Comparison of ENCODE assay signal across 16 cellular contexts in the genomic region with DNA sequence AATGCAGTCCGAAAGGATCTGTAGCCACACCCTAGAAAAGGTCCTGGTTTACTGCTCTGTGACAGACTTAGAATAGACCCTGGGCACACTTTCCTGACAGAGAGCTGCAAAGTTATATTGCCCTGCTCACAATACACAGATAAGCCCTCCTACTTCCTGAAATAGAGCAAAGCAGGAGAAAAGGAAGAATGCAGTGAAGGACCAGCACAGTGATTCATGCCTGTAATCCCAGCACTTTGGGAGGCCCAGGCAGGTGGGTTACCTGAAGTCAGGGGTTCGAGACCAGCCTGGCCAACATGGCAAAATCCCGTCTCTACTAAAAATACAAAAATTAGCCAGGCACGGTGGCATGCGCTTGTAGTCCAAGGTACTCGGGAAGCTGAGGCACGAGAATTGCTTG. TPM values are rescaled to one million over a fixed set of nuclear protein-coding genes. Genes with fewer than 3 reads are reported as not detected.
DNase-seq lines count a peak whose midpoint lies in the region; ATAC-seq and TF ChIP-seq lines count a peak whose summit lies in the region.
"Had no signal": no experiment of that assay in that cellular context is flagged by ENCODE, and none has a peak within 500 bp of the region (broad histone marks: within the 10 kb centered on the region; RNA-seq: fewer than 3 reads in every experiment).

No MANE protein-coding gene starts in this region.

- POLR2A ChIA-PET in MCF 10A (lab: Yijun Ruan, JAX): interaction anchor here (1.0 to 13.7 kb wide), 7 partner anchors 10 to 32 kb away, joined by 3 to 429 read pairs (median 72); partner anchors contain the start of genes DDB1, TKFC and TMEM216

- no peaks in the 10 kb centered on the region for H3K27me3 Mint-ChIP-seq in activated naive CD8-positive, alpha-beta T cell treated with anti-CD3 and anti-CD28 coated beads, Interleukin-2, amount 50 U/mL, for 24 hours
- H3K27me3 Mint-ChIP-seq in MCF 10A (ENCODE audit: insufficient read depth, unreplicated experiment): no peaks in the 10 kb centered on the region
- H3K27me3 Mint-ChIP-seq: activated naive CD4-positive, alpha-beta T cell treated with anti-CD3 and anti-CD28 coated beads, Interleukin-2, amount 50 U/mL, for 24 hours had no signal

- H3K9ac ChIP-seq in parathyroid adenoma: no peak overlapping the region

- H3K36me3 ChIP-seq in GM06990 (ENCODE audit: control insufficient read depth, insufficient read depth, low read length) (peaks cover 4% of the 10 kb centered on the region), parathyroid adenoma (ENCODE audit: control insufficient read depth, insufficient read depth, low read length) (no peaks in the 10 kb centered on the region)
- H3K36me3 ChIP-seq: ovary had no signal

- H3K4me2 ChIP-seq in parathyroid adenoma (ENCODE audit: low read length): peak overlapping the region; percentile 4

- H3K79me2 ChIP-seq in parathyroid adenoma: no peaks in the 10 kb centered on the region

- intact Hi-C loops in MCF 10A (cut with micrococcal nuclease): no loop called here

- ATAC-seq in activated naive CD8-positive, alpha-beta T cell treated with anti-CD3 and anti-CD28 coated beads, Interleukin-2, amount 50 U/mL, for 24 hours: no peak
- ATAC-seq in omental fat pad (ENCODE audit: low FRiP score): no peak
- ATAC-seq: gastroesophageal sphincter, HCT116, left cardiac atrium had no signal

- H3K4me1 Mint-ChIP-seq in activated naive CD8-positive, alpha-beta T cell treated with anti-CD3 and anti-CD28 coated beads, Interleukin-2, amount 50 U/mL, for 24 hours: peaks cover 53% of the 10 kb centered on the region
- H3K4me1 Mint-ChIP-seq in MCF 10A (ENCODE audit: insufficient read depth, unreplicated experiment): peaks cover 19% of the 10 kb centered on the region

- no peaks in the 10 kb centered on the region for H3K4me1 ChIP-seq in parathyroid adenoma

- H3K4me3 ChIP-seq in GM06990 (replicated peaks; ENCODE audit: low read depth, low read length) (peak overlapping the region; percentile 77), parathyroid adenoma (ENCODE audit: low read depth, low read length) (no peak overlapping the region)
- H3K4me3 ChIP-seq: gastroesophageal sphincter, ovary had no signal

- CTCF ChIA-PET in MCF 10A (lab: Yijun Ruan, JAX): interaction anchor here (0.6 to 22.4 kb wide), 6 partner anchors 15 to 654 kb away, joined by 3 to 294 read pairs (median 4); partner anchors contain the start of genes DDB1 and TKFC

- H3K9me3 ChIP-seq in parathyroid adenoma (ENCODE audit: control insufficient read depth, low read length): no peaks in the 10 kb centered on the region
- H3K9me3 ChIP-seq: gastroesophageal sphincter, ovary had no signal

- peak overlapping the region; percentile 49 for H3K27ac Mint-ChIP-seq in activated naive CD8-positive, alpha-beta T cell treated with anti-CD3 and anti-CD28 coated beads, Interleukin-2, amount 50 U/mL, for 24 hours
- no peak overlapping the region for H3K27ac Mint-ChIP-seq in MCF 10A (ENCODE audit: low read depth, unreplicated experiment)

- TF ChIP-seq CTCF in GM06990 (IDR thresholded peaks at IDR 0.05; ENCODE audit: insufficient read depth, low read length, poor library complexity, severe bottlenecking) (no peak), parathyroid adenoma (IDR thresholded peaks at IDR 0.05) (no peak), omental fat pad (IDR thresholded peaks at IDR 0.05) (no peak), MCF 10A (IDR thresholded peaks at IDR 0.05; ENCODE audit: unreplicated experiment) (no peak)

- H3K27ac ChIP-seq in parathyroid adenoma: no peak overlapping the region
- H3K27ac ChIP-seq: gastroesophageal sphincter, ovary had no signal

- H2AFZ ChIP-seq in parathyroid adenoma: no peak overlapping the region

- no peaks in the 10 kb centered on the region for H3K9me3 Mint-ChIP-seq in activated naive CD8-positive, alpha-beta T cell treated with anti-CD3 and anti-CD28 coated beads, Interleukin-2, amount 50 U/mL, for 24 hours
- H3K9me3 Mint-ChIP-seq in MCF 10A (ENCODE audit: unreplicated experiment): no peaks in the 10 kb centered on the region
- H3K9me3 Mint-ChIP-seq: activated naive CD4-positive, alpha-beta T cell treated with anti-CD3 and anti-CD28 coated beads, Interleukin-2, amount 50 U/mL, for 24 hours had no signal

- DNase-seq in GM06990 (ENCODE audit: extremely low read depth, insufficient read length) (no peak), NAMALWA (ENCODE audit: low spot score) (peak; percentile 26), omental fat pad (ENCODE audit: low spot score) (no peak), NCI-H1417 treated with DMSO at 0.1 percent for 48 hours (lab: John Stamatoyannopoulos, UW) (no peak), MCF 10A (ENCODE audit: unreplicated experiment) (no peak)
- DNase-seq in activated naive CD8-positive, alpha-beta T cell treated with anti-CD3 and anti-CD28 coated beads, Interleukin-2, amount 50 U/mL, for 24 hours: no peak
- DNase-seq: activated CD4-positive, CD25-positive, alpha-beta regulatory T cell; cortex of kidney; IMR-90; left cardiac atrium; ovary; stimulated activated CD4-positive, alpha-beta T cell treated with anti-CD3 and anti-CD28 coated beads, Interleukin-4, amount 100 ng/mL, for 1 hour had no signal

- no peaks in the 10 kb centered on the region for H3K27me3 ChIP-seq in GM06990 (replicated peaks; ENCODE audit: control insufficient read depth, insufficient read depth, low read length)
- H3K27me3 ChIP-seq in parathyroid adenoma (ENCODE audit: control insufficient read depth, insufficient read depth, low read length): no peaks in the 10 kb centered on the region
- H3K27me3 ChIP-seq: gastroesophageal sphincter, ovary had no signal

- no TSS peak for BruUV-seq in MCF 10A (replicated peaks; lab: Mats Ljungman, UMichigan)

- peaks cover 24% of the 10 kb centered on the region for H3K36me3 Mint-ChIP-seq in activated naive CD8-positive, alpha-beta T cell treated with anti-CD3 and anti-CD28 coated beads, Interleukin-2, amount 50 U/mL, for 24 hours (ENCODE audit: low read depth)
- H3K36me3 Mint-ChIP-seq in MCF 10A (ENCODE audit: insufficient read depth, unreplicated experiment): peaks cover 43% of the 10 kb centered on the region

- H3K4me3 Mint-ChIP-seq in activated naive CD8-positive, alpha-beta T cell treated with anti-CD3 and anti-CD28 coated beads, Interleukin-2, amount 50 U/mL, for 24 hours: peak overlapping the region; percentile 97
- no peak overlapping the region for H3K4me3 Mint-ChIP-seq in MCF 10A (ENCODE audit: unreplicated experiment)

RNA-seq across cellular contexts. Expression of gene CYB561A3, which starts 2.1 kb away (rescaled TPM):
- total RNA-seq in omental fat pad (10 to 100 TPM; 29.5 to 39.9 (median 34.6) TPM), MCF 10A (2022) (28.4 and 28.8 TPM in 2 replicates)

RNA-seq across cellular contexts. Expression of gene TMEM138, which starts 2.6 kb away (rescaled TPM):
- 10 to 100 TPM; 31.6 to 40.8 (median 38.1) TPM for total RNA-seq in omental fat pad
- 39.9 and 46.5 TPM in 2 replicates for total RNA-seq in MCF 10A (2022)

RNA-seq across cellular contexts. Expression of gene TKFC, which starts 26.5 kb away (rescaled TPM):
- total RNA-seq in omental fat pad: 10 to 100 TPM; 16.0 to 24.5 (median 20.0) TPM
- total RNA-seq in MCF 10A (2022): 79.7 and 93.7 TPM in 2 replicates

RNA-seq across cellular contexts. Expression of gene DDB1, which starts 26.6 kb away (rescaled TPM):
- 100 to 1,000 TPM; 127 to 182 (median 155) TPM for total RNA-seq in omental fat pad
- total RNA-seq in MCF 10A (2022): 172 and 188 TPM in 2 replicates

RNA-seq across cellular contexts. Expression of gene TMEM216, which starts 32.8 kb away (rescaled TPM):
- total RNA-seq in omental fat pad: 10 to 100 TPM in 2 of 4 donors, 1 to 10 TPM in 2; 9.5 to 19.3 (median 11.8) TPM
- 3.2 and 4.0 TPM in 2 replicates for total RNA-seq in MCF 10A (2022)
